Comparison of ENCODE assay signal across 4 cellular contexts in the genomic region with DNA sequence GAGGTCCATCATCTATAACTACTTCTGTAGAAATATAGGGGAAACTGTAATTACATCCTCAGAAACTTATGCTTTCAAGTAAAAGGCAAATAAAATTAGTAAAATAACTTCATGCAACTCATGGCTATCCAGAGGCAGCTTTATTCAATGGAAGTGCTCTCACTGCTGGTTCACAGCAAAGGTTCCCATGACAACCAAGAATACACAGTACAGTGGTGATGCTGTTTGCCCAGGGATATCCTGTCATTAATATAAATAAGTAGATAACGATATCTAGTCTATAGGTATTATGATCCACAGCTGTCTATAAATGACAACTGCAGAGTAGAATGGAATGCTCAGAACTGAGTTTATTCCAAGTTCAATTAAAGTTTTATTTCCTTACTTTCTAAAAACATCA.
TF ChIP-seq lines count a peak whose summit lies in the region.

No MANE protein-coding gene starts in this region.

TF ChIP-seq in GM23338, 12 proteins besides CTCF, POLR2A, EP300 and RAD21 (continues in another document):
- TF ChIP-seq POLR2AphosphoS5 (IDR thresholded peaks at IDR 0.05; ENCODE audit: low read depth): no peak
- TF ChIP-seq JUNB (IDR thresholded peaks at IDR 0.05; ENCODE audit: unreplicated experiment): no peak
- no peak for TF ChIP-seq NANOG (IDR thresholded peaks at IDR 0.05; ENCODE audit: borderline replicate concordance)

TF ChIP-seq in SK-N-SH treated with all-trans-retinoic acid at 6 μM for 48 hours, 23 proteins besides CTCF, POLR2A, EP300 and RAD21:
- TF ChIP-seq BACH2 (CRISPR knock-in tag; IDR thresholded peaks at IDR 0.05; ENCODE audit: borderline replicate concordance): no peak
- no peak for TF ChIP-seq GLIS3 (CRISPR knock-in tag; IDR thresholded peaks at IDR 0.05)
- TF ChIP-seq ARNTL (CRISPR knock-in tag; IDR thresholded peaks at IDR 0.05; ENCODE audit: borderline replicate concordance, low read depth): no peak
- no peak for TF ChIP-seq TOX (CRISPR knock-in tag; IDR thresholded peaks at IDR 0.05; ENCODE audit: borderline replicate concordance)
- TF ChIP-seq SNAI2 (CRISPR knock-in tag; IDR thresholded peaks at IDR 0.05): no peak
- TF ChIP-seq, protein P1, sequence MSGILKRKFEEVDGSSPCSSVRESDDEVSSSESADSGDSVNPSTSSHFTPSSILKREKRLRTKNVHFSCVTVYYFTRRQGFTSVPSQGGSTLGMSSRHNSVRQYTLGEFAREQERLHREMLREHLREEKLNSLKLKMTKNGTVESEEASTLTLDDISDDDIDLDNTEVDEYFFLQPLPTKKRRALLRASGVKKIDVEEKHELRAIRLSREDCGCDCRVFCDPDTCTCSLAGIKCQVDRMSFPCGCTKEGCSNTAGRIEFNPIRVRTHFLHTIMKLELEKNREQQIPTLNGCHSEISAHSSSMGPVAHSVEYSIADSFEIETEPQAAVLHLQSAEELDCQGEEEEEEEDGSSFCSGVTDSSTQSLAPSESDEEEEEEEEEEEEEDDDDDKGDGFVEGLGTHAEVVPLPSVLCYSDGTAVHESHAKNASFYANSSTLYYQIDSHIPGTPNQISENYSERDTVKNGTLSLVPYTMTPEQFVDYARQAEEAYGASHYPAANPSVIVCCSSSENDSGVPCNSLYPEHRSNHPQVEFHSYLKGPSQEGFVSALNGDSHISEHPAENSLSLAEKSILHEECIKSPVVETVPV (CRISPR knock-in tag; IDR thresholded peaks at IDR 0.05): no peak
- TF ChIP-seq ZNF8 (CRISPR knock-in tag; IDR thresholded peaks at IDR 0.05): no peak
- TF ChIP-seq, protein P2, sequence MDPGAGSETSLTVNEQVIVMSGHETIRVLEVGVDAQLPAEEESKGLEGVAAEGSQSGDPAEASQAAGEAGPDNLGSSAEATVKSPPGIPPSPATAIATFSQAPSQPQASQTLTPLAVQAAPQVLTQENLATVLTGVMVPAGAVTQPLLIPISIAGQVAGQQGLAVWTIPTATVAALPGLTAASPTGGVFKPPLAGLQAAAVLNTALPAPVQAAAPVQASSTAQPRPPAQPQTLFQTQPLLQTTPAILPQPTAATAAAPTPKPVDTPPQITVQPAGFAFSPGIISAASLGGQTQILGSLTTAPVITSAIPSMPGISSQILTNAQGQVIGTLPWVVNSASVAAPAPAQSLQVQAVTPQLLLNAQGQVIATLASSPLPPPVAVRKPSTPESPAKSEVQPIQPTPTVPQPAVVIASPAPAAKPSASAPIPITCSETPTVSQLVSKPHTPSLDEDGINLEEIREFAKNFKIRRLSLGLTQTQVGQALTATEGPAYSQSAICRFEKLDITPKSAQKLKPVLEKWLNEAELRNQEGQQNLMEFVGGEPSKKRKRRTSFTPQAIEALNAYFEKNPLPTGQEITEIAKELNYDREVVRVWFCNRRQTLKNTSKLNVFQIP (CRISPR knock-in tag; IDR thresholded peaks at IDR 0.05; ENCODE audit: borderline replicate concordance, low read depth): no peak
- no peak for TF ChIP-seq ZNF565 (CRISPR knock-in tag; conservative IDR thresholded peaks at IDR 0.05; ENCODE audit: low read depth)
- TF ChIP-seq OSR1 (CRISPR knock-in tag; IDR thresholded peaks at IDR 0.05): no peak
- no peak for TF ChIP-seq PPARA (CRISPR knock-in tag; IDR thresholded peaks at IDR 0.05; ENCODE audit: borderline replicate concordance)

TF ChIP-seq in neural cell, 6 proteins besides CTCF, POLR2A, EP300 and RAD21:
- TF ChIP-seq MXI1 (conservative IDR thresholded peaks at IDR 0.05; ENCODE audit: poor library complexity, severe bottlenecking) (no peak), TAF1 (IDR thresholded peaks at IDR 0.05; ENCODE audit: low read depth) (no peak), POLR2AphosphoS5 (IDR thresholded peaks at IDR 0.05) (peak; percentile 52)
- TF ChIP-seq, protein P3, sequence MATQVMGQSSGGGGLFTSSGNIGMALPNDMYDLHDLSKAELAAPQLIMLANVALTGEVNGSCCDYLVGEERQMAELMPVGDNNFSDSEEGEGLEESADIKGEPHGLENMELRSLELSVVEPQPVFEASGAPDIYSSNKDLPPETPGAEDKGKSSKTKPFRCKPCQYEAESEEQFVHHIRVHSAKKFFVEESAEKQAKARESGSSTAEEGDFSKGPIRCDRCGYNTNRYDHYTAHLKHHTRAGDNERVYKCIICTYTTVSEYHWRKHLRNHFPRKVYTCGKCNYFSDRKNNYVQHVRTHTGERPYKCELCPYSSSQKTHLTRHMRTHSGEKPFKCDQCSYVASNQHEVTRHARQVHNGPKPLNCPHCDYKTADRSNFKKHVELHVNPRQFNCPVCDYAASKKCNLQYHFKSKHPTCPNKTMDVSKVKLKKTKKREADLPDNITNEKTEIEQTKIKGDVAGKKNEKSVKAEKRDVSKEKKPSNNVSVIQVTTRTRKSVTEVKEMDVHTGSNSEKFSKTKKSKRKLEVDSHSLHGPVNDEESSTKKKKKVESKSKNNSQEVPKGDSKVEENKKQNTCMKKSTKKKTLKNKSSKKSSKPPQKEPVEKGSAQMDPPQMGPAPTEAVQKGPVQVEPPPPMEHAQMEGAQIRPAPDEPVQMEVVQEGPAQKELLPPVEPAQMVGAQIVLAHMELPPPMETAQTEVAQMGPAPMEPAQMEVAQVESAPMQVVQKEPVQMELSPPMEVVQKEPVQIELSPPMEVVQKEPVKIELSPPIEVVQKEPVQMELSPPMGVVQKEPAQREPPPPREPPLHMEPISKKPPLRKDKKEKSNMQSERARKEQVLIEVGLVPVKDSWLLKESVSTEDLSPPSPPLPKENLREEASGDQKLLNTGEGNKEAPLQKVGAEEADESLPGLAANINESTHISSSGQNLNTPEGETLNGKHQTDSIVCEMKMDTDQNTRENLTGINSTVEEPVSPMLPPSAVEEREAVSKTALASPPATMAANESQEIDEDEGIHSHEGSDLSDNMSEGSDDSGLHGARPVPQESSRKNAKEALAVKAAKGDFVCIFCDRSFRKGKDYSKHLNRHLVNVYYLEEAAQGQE (IDR thresholded peaks at IDR 0.05; ENCODE audit: borderline replicate concordance): no peak

TF ChIP-seq in HepG2, 621 proteins besides CTCF, POLR2A, EP300 and RAD21:
- TF ChIP-seq ERF (CRISPR knock-in tag; IDR thresholded peaks at IDR 0.05) (no peak), CBX1 (IDR thresholded peaks at IDR 0.05; ENCODE audit: low read depth) (no peak), SRSF4 (IDR thresholded peaks at IDR 0.05; ENCODE audit: low read depth, low read length, poor library complexity, severe bottlenecking) (no peak), ZBTB38 (CRISPR knock-in tag; IDR thresholded peaks at IDR 0.05) (no peak), ZFAT (CRISPR knock-in tag; conservative IDR thresholded peaks at IDR 0.05) (no peak)
